ENCODE assay signal across 9 cellular contexts in the genomic region with DNA sequence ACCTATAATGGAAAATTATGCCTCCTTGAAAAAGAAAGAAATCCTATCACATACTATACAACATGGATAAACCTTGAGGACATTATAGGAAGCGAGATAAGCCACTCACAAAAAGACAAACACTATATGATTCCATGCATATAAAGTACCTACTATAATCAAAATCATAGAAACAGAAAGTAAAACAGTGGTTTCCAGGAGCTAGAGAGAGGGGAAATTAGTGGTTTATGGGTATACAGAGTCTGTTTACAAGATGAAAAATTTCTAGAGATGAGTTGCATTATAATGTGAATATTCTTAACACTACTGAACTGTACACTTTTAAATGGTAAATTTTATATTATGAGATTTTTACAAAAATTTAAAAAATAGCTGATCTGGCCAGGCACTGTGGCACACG.
"Had no signal": no experiment of that assay in that cellular context is flagged by ENCODE, and none has a peak within 500 bp of the region (broad histone marks: within the 10 kb centered on the region; RNA-seq: fewer than 3 reads in every experiment).

No MANE protein-coding gene starts in this region.

- H3K27ac Mint-ChIP-seq: HFFc6, IgD-negative memory B cell had no signal

- H3K9ac ChIP-seq: GM23248 had no signal

- H3K4me3 ChIP-seq: GM23248, HAP-1 had no signal

- H3K27ac ChIP-seq: GM23248, HL-60 had no signal

- H3K36me3 ChIP-seq: HAP-1 had no signal

- DNase-seq: GM23248, GOT3, H7, HFFc6 had no signal

- ATAC-seq: HCT116, HepG2 had no signal

- H3K9me3 ChIP-seq: HAP-1 had no signal

- H3K4me3 Mint-ChIP-seq: HFFc6, IgD-negative memory B cell had no signal

- H2AFZ ChIP-seq: GM23248 had no signal
